31 cellular contexts compared by ENCODE assay signal in genomic region chr5:10448754-10449345, GRCh38. TPM values are rescaled to one million over a fixed set of nuclear protein-coding genes. Genes with fewer than 3 reads are reported as not detected.
DNase-seq lines count a peak whose midpoint lies in the region; ATAC-seq and TF ChIP-seq lines count a peak whose summit lies in the region.
"Had no signal": no experiment of that assay in that cellular context is flagged by ENCODE, and none has a peak within 500 bp of the region (broad histone marks: within the 10 kb centered on the region; RNA-seq: fewer than 3 reads in every experiment).

No MANE protein-coding gene starts in this region.

- DNase-seq in activated CD8-positive, alpha-beta memory T cell treated with anti-CD3 and anti-CD28 coated beads, Interleukin-2, amount 50 U/mL, for 48 hours: peak; percentile 42
- DNase-seq in activated CD8-positive, alpha-beta memory T cell treated with anti-CD3 and anti-CD28 coated beads, Interleukin-2, amount 10 ng/mL, durations not matched to agents 7 days and 5 days: no peak
- DNase-seq in NB4 (ENCODE audit: low read depth): peak; percentile 71
- DNase-seq in ecto neural progenitor cell (ENCODE audit: low spot score): peak; percentile 6
- DNase-seq in glomerular visceral epithelial cell (ENCODE audit: extremely low spot score): no peak
- DNase-seq in activated CD4-positive, alpha-beta memory T cell treated with anti-CD3 and anti-CD28 coated beads for 36 hours: no peak
- no peak for DNase-seq in CD8-positive, alpha-beta memory T cell
- DNase-seq: activated CD4-positive, CD25-positive, alpha-beta regulatory T cell treated with anti-CD3 and anti-CD28 coated beads, Interleukin-2, amount 50 U/mL, for 72 hours; activated CD8-positive, alpha-beta T cell treated with anti-CD3 and anti-CD28 coated beads for 36 hours; activated gamma-delta T cell; activated naive CD8-positive, alpha-beta T cell treated with anti-CD3 and anti-CD28 coated beads for 36 hours; aorta; Caco-2; DMS79 treated with DMSO at 0.1 percent for 48 hours; effector CD4-positive, alpha-beta T cell; GM23248; NCI-H1694; NCI-H446; NCI-H748 treated with DMSO at 0.1 percent for 48 hours; stimulated activated naive B cell treated with anti-CD40 and anti-IgM and Interleukin-4, amounts not matched to agents 10 μg/mL and 1 μg/mL and 100 μg/mL, for 72 hours; substantia nigra; T-helper 2 cell had no signal

- no peak for TF ChIP-seq POLR2A in NB4 (IDR thresholded peaks at IDR 0.05; ENCODE audit: extremely low read depth, insufficient read length)

- no peak for ATAC-seq in activated CD8-positive, alpha-beta memory T cell treated with anti-CD3 and anti-CD28 coated beads, Interleukin-2, amount 10 ng/mL, durations not matched to agents 7 days and 5 days
- ATAC-seq in HG03097 (IDR thresholded peaks at IDR 0.05; ENCODE audit: low FRiP score, unreplicated experiment): no peak
- ATAC-seq: activated CD8-positive, alpha-beta T cell treated with anti-CD3 and anti-CD28 coated beads for 36 hours; gastroesophageal sphincter; HepG2; stimulated activated naive B cell treated with anti-CD40 and anti-IgM and Interleukin-4, amounts not matched to agents 10 μg/mL and 1 μg/mL and 100 μg/mL, for 72 hours had no signal

- no peaks in the 10 kb centered on the region for H3K27me3 ChIP-seq in CD8-positive, alpha-beta memory T cell (ENCODE audit: insufficient read depth, low read length, poor library complexity, severe bottlenecking)
- H3K27me3 ChIP-seq: gastroesophageal sphincter, hepatocyte had no signal

- H3K4me1 Mint-ChIP-seq in activated CD8-positive, alpha-beta memory T cell treated with anti-CD3 and anti-CD28 coated beads, Interleukin-2, amount 10 ng/mL, durations not matched to agents 7 days and 5 days: peaks cover 37% of the 10 kb centered on the region
- H3K4me1 Mint-ChIP-seq in activated CD4-positive, alpha-beta memory T cell treated with anti-CD3 and anti-CD28 coated beads for 36 hours (ENCODE audit: low read depth): peaks cover 27% of the 10 kb centered on the region
- peaks cover 30 to 48% (median 36%) of the 10 kb centered on the region in 3 donors for H3K4me1 Mint-ChIP-seq in CD8-positive, alpha-beta memory T cell
- H3K4me1 Mint-ChIP-seq: nephron had no signal

- CTCF ChIA-PET in activated CD8-positive, alpha-beta memory T cell treated with anti-CD3 and anti-CD28 coated beads, Interleukin-2, amount 10 ng/mL, durations not matched to agents 7 days and 5 days (lab: Charles Lee): interaction anchor here (7.0 kb wide), 1 partner anchor 179 kb away, joined by 77 read pairs; no protein-coding TSS in a partner anchor
- CTCF ChIA-PET in activated CD4-positive, alpha-beta memory T cell treated with anti-CD3 and anti-CD28 coated beads for 36 hours (lab: Charles Lee): interaction anchor here (12.7 kb wide), 1 partner anchor 179 kb away, joined by 154 read pairs; no protein-coding TSS in a partner anchor
- CTCF ChIA-PET in CD8-positive, alpha-beta memory T cell (lab: Charles Lee): no interaction called here

- POLR2A ChIA-PET in activated CD4-positive, alpha-beta memory T cell treated with anti-CD3 and anti-CD28 coated beads for 36 hours (lab: Charles Lee): no interaction called here
- POLR2A ChIA-PET in CD8-positive, alpha-beta memory T cell (lab: Charles Lee): no interaction called here

- H3K36me3 Mint-ChIP-seq in activated CD8-positive, alpha-beta memory T cell treated with anti-CD3 and anti-CD28 coated beads, Interleukin-2, amount 10 ng/mL, durations not matched to agents 7 days and 5 days: peaks cover 13% of the 10 kb centered on the region
- no peaks in the 10 kb centered on the region for H3K36me3 Mint-ChIP-seq in activated CD4-positive, alpha-beta memory T cell treated with anti-CD3 and anti-CD28 coated beads for 36 hours
- peaks cover 0 to 10% (median 0%) of the 10 kb centered on the region in 3 donors for H3K36me3 Mint-ChIP-seq in CD8-positive, alpha-beta memory T cell
- H3K36me3 Mint-ChIP-seq: activated naive CD8-positive, alpha-beta T cell treated with anti-CD3 and anti-CD28 coated beads for 36 hours; stimulated activated naive B cell treated with anti-CD40 and anti-IgM and Interleukin-4, amounts not matched to agents 10 μg/mL and 1 μg/mL and 100 μg/mL, for 72 hours; type B pancreatic cell had no signal

- intact Hi-C loops in activated CD4-positive, alpha-beta memory T cell treated with anti-CD3 and anti-CD28 coated beads for 36 hours (cut with micrococcal nuclease): loop anchor here (10.0 kb wide), 1 partner anchor 116 kb away; the partner anchor contains the start of gene ANKRD33B

- peaks cover 36% of the 10 kb centered on the region for H3K4me1 ChIP-seq in CD8-positive, alpha-beta memory T cell (ENCODE audit: insufficient read depth, low read length)

- H3K4me3 Mint-ChIP-seq in activated CD8-positive, alpha-beta memory T cell treated with anti-CD3 and anti-CD28 coated beads, Interleukin-2, amount 10 ng/mL, durations not matched to agents 7 days and 5 days: no peak overlapping the region
- H3K4me3 Mint-ChIP-seq in activated CD4-positive, alpha-beta memory T cell treated with anti-CD3 and anti-CD28 coated beads for 36 hours: no peak overlapping the region
- H3K4me3 Mint-ChIP-seq in CD8-positive, alpha-beta memory T cell: no peak overlapping the region
- H3K4me3 Mint-ChIP-seq: activated CD8-positive, alpha-beta T cell treated with anti-CD3 and anti-CD28 coated beads for 36 hours; activated naive CD8-positive, alpha-beta T cell treated with anti-CD3 and anti-CD28 coated beads for 36 hours; nephron; stimulated activated naive B cell treated with anti-CD40 and anti-IgM and Interleukin-4, amounts not matched to agents 10 μg/mL and 1 μg/mL and 100 μg/mL, for 72 hours; type B pancreatic cell had no signal

- H3K9me3 Mint-ChIP-seq in activated CD8-positive, alpha-beta memory T cell treated with anti-CD3 and anti-CD28 coated beads, Interleukin-2, amount 10 ng/mL, durations not matched to agents 7 days and 5 days (ENCODE audit: low read depth): peaks cover 4% of the 10 kb centered on the region
- no peaks in the 10 kb centered on the region for H3K9me3 Mint-ChIP-seq in activated CD4-positive, alpha-beta memory T cell treated with anti-CD3 and anti-CD28 coated beads for 36 hours
- H3K9me3 Mint-ChIP-seq in CD8-positive, alpha-beta memory T cell: peaks cover 0 to 3% (median 0%) of the 10 kb centered on the region in 5 donors
- H3K9me3 Mint-ChIP-seq: nephron, type B pancreatic cell had no signal

- no peak for TF ChIP-seq CTCF in NB4 (IDR thresholded peaks at IDR 0.05; ENCODE audit: low read depth, low read length)

- no peaks in the 10 kb centered on the region for H3K9me3 ChIP-seq in CD8-positive, alpha-beta memory T cell (ENCODE audit: low read length)
- H3K9me3 ChIP-seq: Caco-2, gastroesophageal sphincter had no signal

- no peak overlapping the region for H3K4me3 ChIP-seq in NB4 (ENCODE audit: low read depth, low read length)
- no peak overlapping the region for H3K4me3 ChIP-seq in CD8-positive, alpha-beta memory T cell (ENCODE audit: low read length)
- H3K4me3 ChIP-seq: gastroesophageal sphincter, GM23248, hepatocyte, SK-N-MC had no signal

- no peaks in the 10 kb centered on the region for H3K36me3 ChIP-seq in CD8-positive, alpha-beta memory T cell (ENCODE audit: insufficient read depth, low read length)
- H3K36me3 ChIP-seq: gastroesophageal sphincter had no signal

- no peak overlapping the region for H3K27ac Mint-ChIP-seq in activated CD8-positive, alpha-beta memory T cell treated with anti-CD3 and anti-CD28 coated beads, Interleukin-2, amount 10 ng/mL, durations not matched to agents 7 days and 5 days
- H3K27ac Mint-ChIP-seq in activated CD4-positive, alpha-beta memory T cell treated with anti-CD3 and anti-CD28 coated beads for 36 hours: no peak overlapping the region
- peak overlapping the region in 3 of 8 donors; percentile 41 to 76 (median 57) for H3K27ac Mint-ChIP-seq in CD8-positive, alpha-beta memory T cell
- H3K27ac Mint-ChIP-seq: activated CD8-positive, alpha-beta T cell treated with anti-CD3 and anti-CD28 coated beads for 36 hours; activated naive CD8-positive, alpha-beta T cell treated with anti-CD3 and anti-CD28 coated beads for 36 hours; nephron; stimulated activated naive B cell treated with anti-CD40 and anti-IgM and Interleukin-4, amounts not matched to agents 10 μg/mL and 1 μg/mL and 100 μg/mL, for 72 hours; type B pancreatic cell had no signal

- H3K27me3 Mint-ChIP-seq in activated CD8-positive, alpha-beta memory T cell treated with anti-CD3 and anti-CD28 coated beads, Interleukin-2, amount 10 ng/mL, durations not matched to agents 7 days and 5 days: no peaks in the 10 kb centered on the region
- no peaks in the 10 kb centered on the region for H3K27me3 Mint-ChIP-seq in activated CD4-positive, alpha-beta memory T cell treated with anti-CD3 and anti-CD28 coated beads for 36 hours
- no peaks in the 10 kb centered on the region for H3K27me3 Mint-ChIP-seq in CD8-positive, alpha-beta memory T cell
- H3K27me3 Mint-ChIP-seq: activated CD8-positive, alpha-beta T cell treated with anti-CD3 and anti-CD28 coated beads for 36 hours; activated naive CD8-positive, alpha-beta T cell treated with anti-CD3 and anti-CD28 coated beads for 36 hours had no signal

- H3K27ac ChIP-seq in CD8-positive, alpha-beta memory T cell (ENCODE audit: low read depth, low read length): no peak overlapping the region
- H3K27ac ChIP-seq: gastroesophageal sphincter, GM23248, hepatocyte had no signal

RNA-seq across cellular contexts. Expression of gene ROPN1L, which starts 7.2 kb away (rescaled TPM):
- 1 to 10 TPM; 1.1 to 2.4 TPM for total RNA-seq in activated CD8-positive, alpha-beta memory T cell treated with anti-CD3 and anti-CD28 coated beads, Interleukin-2, amount 10 ng/mL, durations not matched to agents 7 days and 5 days
- not detected for total RNA-seq in activated CD4-positive, alpha-beta memory T cell treated with anti-CD3 and anti-CD28 coated beads for 36 hours
- under 1 TPM in 1 of 2 experiments, not detected in 1; 0.22 TPM for total RNA-seq in CD8-positive, alpha-beta memory T cell
- polyA plus RNA-seq in CD8-positive, alpha-beta memory T cell: 2.9 TPM
- total RNA-seq: activated CD8-positive, alpha-beta T cell treated with anti-CD3 and anti-CD28 coated beads for 36 hours; activated naive CD8-positive, alpha-beta T cell treated with anti-CD3 and anti-CD28 coated beads for 36 hours; bronchial epithelial cell; HepG2; osteocyte had no signal
- polyA plus RNA-seq: hepatocyte, HepG2 had no signal

Comparison
In these comparisons a context has a peak if more than half of its experiments do, and no peak if none do; other contexts are left out.
1. DNase-seq: peak in activated CD8-positive, alpha-beta memory T cell treated with anti-CD3 and anti-CD28 coated beads, Interleukin-2, amount 50 U/mL, for 48 hours (single experiment), NB4 (single experiment) and ecto neural progenitor cell (single experiment); none in activated CD8-positive, alpha-beta memory T cell treated with anti-CD3 and anti-CD28 coated beads, Interleukin-2, amount 10 ng/mL, durations not matched to agents 7 days and 5 days (single experiment), glomerular visceral epithelial cell (single experiment), activated CD4-positive, alpha-beta memory T cell treated with anti-CD3 and anti-CD28 coated beads for 36 hours (single experiment) and CD8-positive, alpha-beta memory T cell (0 of 5).